Comparison of ENCODE assay signal across 7 cellular contexts in the genomic region with DNA sequence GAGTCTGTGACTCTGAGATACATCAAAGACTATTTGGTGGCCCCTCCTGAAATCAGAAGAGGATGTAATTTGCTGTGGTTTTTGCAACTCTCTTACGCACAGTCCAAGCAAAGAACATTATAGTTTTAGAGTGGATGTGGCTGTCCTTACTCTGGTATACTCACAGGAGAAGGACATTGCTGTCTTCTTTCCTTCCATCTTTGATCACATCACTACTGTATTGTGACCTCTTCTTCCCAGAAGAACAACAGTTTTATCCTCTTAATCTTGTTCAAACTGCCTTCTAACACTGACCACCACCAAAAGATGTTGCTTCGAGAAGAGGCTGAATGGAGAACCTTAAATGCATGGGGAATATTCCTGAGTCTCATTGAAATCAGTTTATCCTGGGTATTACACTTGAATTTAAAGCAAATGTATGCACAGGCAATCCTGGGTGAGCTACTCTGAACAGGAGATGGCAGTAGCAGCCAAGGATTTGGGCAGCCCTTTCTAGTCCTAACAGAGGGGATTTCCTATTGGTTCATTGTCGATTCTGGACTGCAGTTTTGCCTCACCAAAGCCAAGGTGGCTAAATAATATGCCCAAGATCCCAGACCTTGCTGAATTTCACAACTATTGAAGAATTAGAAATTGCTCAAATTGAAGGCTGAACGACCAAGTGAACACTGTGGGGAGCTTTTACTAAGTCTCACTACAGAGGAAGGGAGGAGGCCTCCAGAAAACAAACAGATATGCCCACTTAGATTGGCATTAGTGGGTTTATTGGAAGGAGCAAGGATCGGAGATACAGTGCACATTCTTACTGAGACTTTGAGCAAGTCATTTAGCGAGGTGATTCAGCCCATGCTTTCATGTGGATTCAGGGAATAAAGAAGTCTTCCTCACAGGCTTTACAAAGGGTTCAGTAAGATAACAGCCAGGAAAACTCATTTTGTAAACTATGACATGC.
A peak's percentile ranks its signal among the peaks of the same experiment; 100 is the strongest.
DNase-seq lines count a peak whose midpoint lies in the region; ATAC-seq and TF ChIP-seq lines count a peak whose summit lies in the region.

No MANE protein-coding gene starts in this region.

- peaks cover 6 to 7% of the 10 kb centered on the region in 2 experiments for H3K4me1 ChIP-seq in trophoblast cell (ENCODE audit: control insufficient read depth in 1 of 2, insufficient read depth in 2 of 2, low read length in 2 of 2)

- TF ChIP-seq CTCF in GM12865 (IDR thresholded peaks at IDR 0.05; ENCODE audit: insufficient read depth, low read depth, low read length, missing control alignments) = peak; percentile 55
- TF ChIP-seq CTCF in fibroblast of villous mesenchyme (IDR thresholded peaks at IDR 0.05; ENCODE audit: insufficient read depth, low read depth, low read length) = peak; percentile 85

- peak overlapping the region; percentile 71 for H4K8ac ChIP-seq in trophoblast cell (ENCODE audit: low read depth, low read length)

- DNase-seq in GM12865 (ENCODE audit: low read depth) = peak; percentile 70
- DNase-seq in HT1080 (ENCODE audit: low read depth) = peak; percentile 85
- peak; percentile 13 for DNase-seq in SK-N-DZ (ENCODE audit: low spot score)
- peak; percentile 84 for DNase-seq in fibroblast of villous mesenchyme (ENCODE audit: low read depth)
- peak; percentile 68 to 84 for DNase-seq in trophoblast cell
- DNase-seq in NCI-H2029 treated with DMSO at 0.1 percent for 48 hours (lab: John Stamatoyannopoulos, UW) = no peak

- H2BK5ac ChIP-seq in trophoblast cell (ENCODE audit: low read depth, low read length, poor library complexity) = peak overlapping the region; percentile 81

- no peaks in the 10 kb centered on the region for H3K27me3 ChIP-seq in trophoblast cell (ENCODE audit: insufficient read depth, low read length)

- H3K4me3 ChIP-seq in GM12865 (ENCODE audit: low read depth, low read length) (no peak overlapping the region), fibroblast of villous mesenchyme (ENCODE audit: low read depth, low read length) (no peak overlapping the region), trophoblast cell (ENCODE audit: low read depth, low read length) (no peak overlapping the region)

- H3K36me3 ChIP-seq in trophoblast cell (ENCODE audit: control insufficient read depth in 1 of 2, insufficient read depth in 2 of 2, low read length in 2 of 2) = peaks cover 0 to 2% of the 10 kb centered on the region in 2 experiments

- peak overlapping the region; percentile 50 for H2BK12ac ChIP-seq in trophoblast cell (ENCODE audit: low read length)

- no peak overlapping the region for H3K27ac ChIP-seq in trophoblast cell (ENCODE audit: low read depth, low read length)

- H3K9me3 ChIP-seq in trophoblast cell (ENCODE audit: insufficient read depth, low read depth, low read length) = no peaks in the 10 kb centered on the region

- H3K79me2 ChIP-seq in trophoblast cell (ENCODE audit: control insufficient read depth, insufficient read depth, low read length, poor library complexity) = peaks cover 4% of the 10 kb centered on the region

- peak overlapping the region; percentile 91 for H2BK120ac ChIP-seq in trophoblast cell (ENCODE audit: insufficient read depth, low read length, poor library complexity)

- peak overlapping the region; percentile 66 for H4K91ac ChIP-seq in trophoblast cell (ENCODE audit: low read depth, low read length)

- H3K79me1 ChIP-seq in trophoblast cell (ENCODE audit: low read length) = peaks cover 15% of the 10 kb centered on the region

- no peak overlapping the region for H3K9ac ChIP-seq in trophoblast cell (ENCODE audit: low read length)

- H2AFZ ChIP-seq in trophoblast cell (ENCODE audit: insufficient read depth, low read length, poor library complexity) = no peak overlapping the region

- H3K4me2 ChIP-seq in trophoblast cell (ENCODE audit: low read length) = no peak overlapping the region

- no peak overlapping the region for H3K23ac ChIP-seq in trophoblast cell (ENCODE audit: low read length)

- no peak overlapping the region for H4K12ac ChIP-seq in trophoblast cell (ENCODE audit: low read depth, low read length)

- peak overlapping the region; percentile 64 for H3K14ac ChIP-seq in trophoblast cell (ENCODE audit: low read length)

- H3K18ac ChIP-seq in trophoblast cell (ENCODE audit: low read length) = no peak overlapping the region

- no peak overlapping the region for H2AK5ac ChIP-seq in trophoblast cell (ENCODE audit: low read length)

- peak overlapping the region; percentile 73 for H3K4ac ChIP-seq in trophoblast cell (ENCODE audit: low read depth, low read length)

- ATAC-seq in GM21529 (IDR thresholded peaks at IDR 0.05; ENCODE audit: unreplicated experiment) = peak; percentile 84

- no CpG with 5 or more reads among the region's 6 CpGs for WGBS in trophoblast cell (ENCODE audit: extremely low coverage, insufficient coverage, insufficient read length)
